In the genomic region with DNA sequence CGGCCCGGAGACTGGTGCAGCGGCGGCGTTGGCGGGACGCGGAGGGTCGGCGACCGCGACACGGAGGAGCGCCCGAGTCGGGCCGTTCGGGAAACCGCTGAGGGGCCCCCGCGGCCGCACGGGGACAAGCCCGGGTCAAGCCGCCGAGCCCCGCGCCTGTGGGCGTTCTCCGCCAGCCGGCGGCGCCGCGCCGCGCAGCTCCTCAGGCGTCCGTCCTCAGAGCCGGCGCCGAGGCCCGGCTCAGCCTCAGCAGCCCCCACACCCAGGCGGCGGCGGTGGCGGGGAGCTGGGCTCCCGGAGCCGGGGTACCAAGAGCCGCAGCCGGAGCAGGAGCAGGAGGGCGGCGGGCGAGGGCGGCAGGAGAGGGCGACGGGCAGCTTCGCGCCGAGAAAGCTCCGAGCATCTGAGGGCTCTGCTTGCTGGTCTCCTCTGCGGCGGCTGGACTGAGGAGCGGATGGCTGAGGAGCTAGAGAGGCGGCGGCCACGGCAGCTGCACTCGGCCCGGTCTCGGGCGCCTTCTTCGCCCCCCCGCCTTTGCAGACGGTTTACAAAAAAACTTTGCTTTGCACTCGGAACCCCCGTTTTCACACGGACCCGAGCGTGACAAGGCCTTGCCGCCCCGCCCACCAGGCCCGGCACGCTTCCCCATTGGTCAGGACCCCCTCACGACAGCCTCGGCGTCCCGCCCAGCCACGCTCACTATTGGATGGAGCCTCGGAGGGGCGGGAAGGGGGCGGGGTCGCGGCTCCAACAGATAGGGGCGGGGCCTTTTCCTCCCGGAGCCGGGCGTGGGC, we compare ENCODE assay signal across 7 cellular contexts. TPM values are rescaled to one million over a fixed set of nuclear protein-coding genes. Genes with fewer than 3 reads are reported as not detected.
DNase-seq lines count a peak whose midpoint lies in the region; ATAC-seq and TF ChIP-seq lines count a peak whose summit lies in the region.

A gene with protein sequence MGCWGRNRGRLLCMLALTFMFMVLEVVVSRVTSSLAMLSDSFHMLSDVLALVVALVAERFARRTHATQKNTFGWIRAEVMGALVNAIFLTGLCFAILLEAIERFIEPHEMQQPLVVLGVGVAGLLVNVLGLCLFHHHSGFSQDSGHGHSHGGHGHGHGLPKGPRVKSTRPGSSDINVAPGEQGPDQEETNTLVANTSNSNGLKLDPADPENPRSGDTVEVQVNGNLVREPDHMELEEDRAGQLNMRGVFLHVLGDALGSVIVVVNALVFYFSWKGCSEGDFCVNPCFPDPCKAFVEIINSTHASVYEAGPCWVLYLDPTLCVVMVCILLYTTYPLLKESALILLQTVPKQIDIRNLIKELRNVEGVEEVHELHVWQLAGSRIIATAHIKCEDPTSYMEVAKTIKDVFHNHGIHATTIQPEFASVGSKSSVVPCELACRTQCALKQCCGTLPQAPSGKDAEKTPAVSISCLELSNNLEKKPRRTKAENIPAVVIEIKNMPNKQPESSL (minus strand): TSS at position 522 of the 794 bp plus-strand sequence. CDS start 549 bp downstream, outside the sequence.

- H3K9me3 ChIP-seq in hepatocyte (ENCODE audit: low read depth), result no peaks in the 10 kb centered on the region

- H3K79me2 ChIP-seq in hepatocyte, result peaks cover 47% of the 10 kb centered on the region

- in situ Hi-C loops in astrocyte of the cerebellum (cut with HindIII; ENCODE audit: low sequenced_read_pairs), result no loop called here

- TF ChIP-seq POLR2A in GM18505 (IDR thresholded peaks at IDR 0.05; ENCODE audit: borderline replicate concordance, extremely low read depth, insufficient read depth, insufficient read length), result peak; percentile 89

- H2AFZ ChIP-seq in hepatocyte, result peak within 1 kb of the TSS; percentile 8

- H3K4me3 ChIP-seq in astrocyte of the cerebellum (ENCODE audit: low read depth, low read length) (peak within 1 kb of the TSS; percentile 83), hepatocyte (peak within 1 kb of the TSS; percentile 87), retinal pigment epithelial cell (ENCODE audit: low read length) (peak within 1 kb of the TSS; percentile 91)

- TF ChIP-seq CTCF in astrocyte of the cerebellum (IDR thresholded peaks at IDR 0.05; ENCODE audit: low read depth, low read length, missing control alignments) (no peak), hepatocyte (IDR thresholded peaks at IDR 0.05; ENCODE audit: poor library complexity) (no peak), retinal pigment epithelial cell (conservative IDR thresholded peaks at IDR 0.05; ENCODE audit: low read depth, low read length) (no peak)

- DNase-seq in NCI-H2029 (lab: John Stamatoyannopoulos, UW) (peak; percentile 92), T-helper 22 cell (ENCODE audit: low read depth) (peak; percentile 98), astrocyte of the cerebellum (ENCODE audit: low read depth) (peak; percentile 96), hepatocyte (ENCODE audit: low spot score) (peak; percentile 100), retinal pigment epithelial cell (ENCODE audit: low read depth) (peak; percentile 89)

- peaks cover 28% of the 10 kb centered on the region for H3K4me1 ChIP-seq in hepatocyte (ENCODE audit: insufficient read depth)

- H3K9me2 ChIP-seq in hepatocyte (replicated peaks; ENCODE audit: insufficient read depth), result no peaks in the 10 kb centered on the region

- peak within 1 kb of the TSS; percentile 86 for H3K4me2 ChIP-seq in hepatocyte

- ATAC-seq in GM18505 (IDR thresholded peaks at IDR 0.05; ENCODE audit: unreplicated experiment), result peak; percentile 81
- ATAC-seq in HG02973 (IDR thresholded peaks at IDR 0.05; ENCODE audit: unreplicated experiment), result peak; percentile 85

- peak within 1 kb of the TSS; percentile 98 for H3K27ac ChIP-seq in hepatocyte

- under 1% methylated on average over 79 of the region's 97 CpGs for WGBS in hepatocyte (ENCODE audit: low lambda C conversion rate, missing lambda C conversion rate)

- H4K20me1 ChIP-seq in hepatocyte (ENCODE audit: insufficient read depth, poor library complexity, severe bottlenecking), result peaks cover 35% of the 10 kb centered on the region

- H3K36me3 ChIP-seq in hepatocyte (replicated peaks; ENCODE audit: insufficient read depth, low read depth), result no peaks in the 10 kb centered on the region

- no peaks in the 10 kb centered on the region for H3K27me3 ChIP-seq in hepatocyte

RNA-seq across cellular contexts. Expression of the gene that starts here (rescaled TPM):
- 84.7 and 87.2 TPM in 2 replicates for total RNA-seq in hepatocyte
- 23.1 and 31.3 TPM in 2 replicates for polyA plus RNA-seq in hepatocyte

Comparison
In these comparisons a context has a peak if more than half of its experiments do, and no peak if none do; other contexts are left out.
1. Peak in every context shown above with its lines: DNase-seq, ATAC-seq, H3K4me3 ChIP-seq and H3K27ac ChIP-seq.